In the genomic region with DNA sequence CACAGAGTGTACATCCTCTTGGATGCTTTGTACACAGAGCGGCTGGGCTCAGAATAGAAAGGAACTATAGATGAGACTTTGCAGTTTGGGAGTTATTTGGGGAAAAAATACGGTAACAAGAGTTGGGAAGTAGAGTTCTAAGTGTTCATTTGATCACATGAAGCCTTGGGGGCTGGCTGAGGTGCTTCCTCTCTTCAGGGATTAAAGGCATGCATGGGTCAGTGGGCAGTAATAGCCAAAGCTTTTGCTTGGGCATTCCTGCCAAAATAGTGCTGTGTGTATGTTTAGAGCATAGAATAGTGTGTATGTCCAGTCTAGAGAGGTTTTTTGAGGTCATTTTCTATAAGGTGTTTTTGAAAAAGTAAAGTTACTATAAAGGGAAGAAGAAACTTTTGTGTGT, we compare ENCODE assay signal across 30 cellular contexts. TPM values are rescaled to one million over a fixed set of nuclear protein-coding genes. Genes with fewer than 3 reads are reported as not detected.
DNase-seq lines count a peak whose midpoint lies in the region; ATAC-seq and TF ChIP-seq lines count a peak whose summit lies in the region.
"Had no signal": no experiment of that assay in that cellular context is flagged by ENCODE, and none has a peak within 500 bp of the region (broad histone marks: within the 10 kb centered on the region; RNA-seq: fewer than 3 reads in every experiment).

No MANE protein-coding gene starts in this region.

- H3K36me3 ChIP-seq in mucosa of descending colon (ENCODE audit: low read depth) (no peaks in the 10 kb centered on the region), suprapubic skin (no peaks in the 10 kb centered on the region)
- H3K36me3 ChIP-seq: MG63, prostate gland, SJSA1, uterus had no signal

- peaks cover 2% of the 10 kb centered on the region for H3K36me3 Mint-ChIP-seq in activated naive CD4-positive, alpha-beta T cell treated with anti-CD3 and anti-CD28 coated beads, Interleukin-2, amount 50 U/mL, for 24 hours
- H3K36me3 Mint-ChIP-seq in activated naive CD4-positive, alpha-beta T cell treated with anti-CD3 and anti-CD28 coated beads for 36 hours (ENCODE audit: low read depth): no peaks in the 10 kb centered on the region
- H3K36me3 Mint-ChIP-seq in activated B cell treated with CpG ODN at 0.5 μM for 24 hours (ENCODE audit: low read depth): peaks cover 6% of the 10 kb centered on the region
- H3K36me3 Mint-ChIP-seq in naive thymus-derived CD8-positive, alpha-beta T cell: peaks cover 0 to 2% (median 0%) of the 10 kb centered on the region in 3 donors

- H3K4me3 Mint-ChIP-seq in activated naive CD4-positive, alpha-beta T cell treated with anti-CD3 and anti-CD28 coated beads, Interleukin-2, amount 50 U/mL, for 24 hours: peak overlapping the region; percentile 15
- H3K4me3 Mint-ChIP-seq in activated naive CD4-positive, alpha-beta T cell treated with anti-CD3 and anti-CD28 coated beads for 36 hours: no peak overlapping the region
- H3K4me3 Mint-ChIP-seq in activated B cell treated with CpG ODN at 0.5 μM for 24 hours: peak overlapping the region; percentile 21
- H3K4me3 Mint-ChIP-seq in naive thymus-derived CD8-positive, alpha-beta T cell: peak overlapping the region in 4 of 10 donors; percentile 5 to 26 (median 20)
- H3K4me3 Mint-ChIP-seq: activated CD8-positive, alpha-beta T cell treated with anti-CD3 and anti-CD28 coated beads, Interleukin-2, amount 10 ng/mL, durations not matched to agents 7 days and 5 days had no signal

- ATAC-seq in activated B cell treated with CpG ODN at 0.5 μM for 24 hours (ENCODE audit: low read depth) (no peak), mucosa of descending colon (no peak)
- no peak for ATAC-seq in naive thymus-derived CD8-positive, alpha-beta T cell
- ATAC-seq: activated CD8-positive, alpha-beta T cell treated with anti-CD3 and anti-CD28 coated beads, Interleukin-2, amount 10 ng/mL, durations not matched to agents 7 days and 5 days; sciatic nerve had no signal

- H3K27me3 Mint-ChIP-seq in activated naive CD4-positive, alpha-beta T cell treated with anti-CD3 and anti-CD28 coated beads, Interleukin-2, amount 50 U/mL, for 24 hours: no peaks in the 10 kb centered on the region
- H3K27me3 Mint-ChIP-seq in activated naive CD4-positive, alpha-beta T cell treated with anti-CD3 and anti-CD28 coated beads for 36 hours (ENCODE audit: low read depth): no peaks in the 10 kb centered on the region
- no peaks in the 10 kb centered on the region for H3K27me3 Mint-ChIP-seq in activated B cell treated with CpG ODN at 0.5 μM for 24 hours
- no peaks in the 10 kb centered on the region for H3K27me3 Mint-ChIP-seq in naive thymus-derived CD8-positive, alpha-beta T cell
- H3K27me3 Mint-ChIP-seq: brain had no signal

- no peak for TF ChIP-seq EP300 in suprapubic skin (IDR thresholded peaks at IDR 0.05)

- TF ChIP-seq CTCF in activated B cell treated with CpG ODN at 0.5 μM for 24 hours (IDR thresholded peaks at IDR 0.05): no peak
- no peak for TF ChIP-seq CTCF in mucosa of descending colon (IDR thresholded peaks at IDR 0.05)
- TF ChIP-seq CTCF in suprapubic skin (IDR thresholded peaks at IDR 0.05): no peak

- H3K9me3 ChIP-seq in mucosa of descending colon: no peaks in the 10 kb centered on the region
- no peaks in the 10 kb centered on the region for H3K9me3 ChIP-seq in suprapubic skin
- H3K9me3 ChIP-seq: A549, MG63, prostate gland, SJSA1, uterus had no signal

- H3K27ac Mint-ChIP-seq in activated naive CD4-positive, alpha-beta T cell treated with anti-CD3 and anti-CD28 coated beads, Interleukin-2, amount 50 U/mL, for 24 hours: no peak overlapping the region
- no peak overlapping the region for H3K27ac Mint-ChIP-seq in activated naive CD4-positive, alpha-beta T cell treated with anti-CD3 and anti-CD28 coated beads for 36 hours
- H3K27ac Mint-ChIP-seq in activated B cell treated with CpG ODN at 0.5 μM for 24 hours: peak overlapping the region; percentile 31
- peak overlapping the region in 6 of 10 donors; percentile 3 to 53 (median 30) for H3K27ac Mint-ChIP-seq in naive thymus-derived CD8-positive, alpha-beta T cell
- H3K27ac Mint-ChIP-seq: activated CD8-positive, alpha-beta T cell treated with anti-CD3 and anti-CD28 coated beads, Interleukin-2, amount 10 ng/mL, durations not matched to agents 7 days and 5 days had no signal

- no peaks in the 10 kb centered on the region for H3K9me3 Mint-ChIP-seq in activated naive CD4-positive, alpha-beta T cell treated with anti-CD3 and anti-CD28 coated beads, Interleukin-2, amount 50 U/mL, for 24 hours
- no peaks in the 10 kb centered on the region for H3K9me3 Mint-ChIP-seq in activated naive CD4-positive, alpha-beta T cell treated with anti-CD3 and anti-CD28 coated beads for 36 hours
- no peaks in the 10 kb centered on the region for H3K9me3 Mint-ChIP-seq in activated B cell treated with CpG ODN at 0.5 μM for 24 hours
- no peaks in the 10 kb centered on the region for H3K9me3 Mint-ChIP-seq in naive thymus-derived CD8-positive, alpha-beta T cell

- WGBS in suprapubic skin: 88% methylated on average over 2 of the region's 2 CpGs

- intact Hi-C loops in activated naive CD4-positive, alpha-beta T cell treated with anti-CD3 and anti-CD28 coated beads for 36 hours (cut with micrococcal nuclease): no loop called here
- intact Hi-C loops in activated B cell treated with CpG ODN at 0.5 μM for 24 hours (cut with micrococcal nuclease): loop anchor here (1.0 kb wide), 1 partner anchor 10 kb away; no protein-coding TSS in a partner anchor
- intact Hi-C loops in mucosa of descending colon (cut with DNase I, micrococcal nuclease): no loop called here

- H3K27me3 ChIP-seq in suprapubic skin: no peaks in the 10 kb centered on the region
- H3K27me3 ChIP-seq: MG63, SJSA1, uterus had no signal

- POLR2A ChIA-PET in activated B cell treated with CpG ODN at 0.5 μM for 24 hours (lab: Charles Lee): interaction anchor here (0.6 to 1.6 kb wide), 3 partner anchors 11 to 70 kb away, joined by 3 to 5 read pairs (median 4); a partner anchor contains a TSS
- POLR2A ChIA-PET in naive thymus-derived CD8-positive, alpha-beta T cell (lab: Charles Lee): interaction anchor here (0.6 kb wide), 1 partner anchor 39 kb away, joined by 3 read pairs; no protein-coding TSS in a partner anchor

- H3K4me1 Mint-ChIP-seq in activated naive CD4-positive, alpha-beta T cell treated with anti-CD3 and anti-CD28 coated beads, Interleukin-2, amount 50 U/mL, for 24 hours: peaks cover 53% of the 10 kb centered on the region
- H3K4me1 Mint-ChIP-seq in activated naive CD4-positive, alpha-beta T cell treated with anti-CD3 and anti-CD28 coated beads for 36 hours (ENCODE audit: low read depth): peaks cover 51% of the 10 kb centered on the region
- H3K4me1 Mint-ChIP-seq in activated B cell treated with CpG ODN at 0.5 μM for 24 hours: peaks cover 53% of the 10 kb centered on the region
- H3K4me1 Mint-ChIP-seq in naive thymus-derived CD8-positive, alpha-beta T cell: peaks cover 21 to 58% (median 45%) of the 10 kb centered on the region in 4 donors

- no peak overlapping the region for H3K4me3 ChIP-seq in mucosa of descending colon
- H3K4me3 ChIP-seq in suprapubic skin: no peak overlapping the region
- H3K4me3 ChIP-seq: A549, lung, MG63, prostate gland, SJSA1, uterus had no signal

- no peak overlapping the region for H3K27ac ChIP-seq in suprapubic skin
- H3K27ac ChIP-seq: A549, prostate gland, SJSA1, uterus had no signal

- peaks cover 23% of the 10 kb centered on the region for H3K4me1 ChIP-seq in mucosa of descending colon (ENCODE audit: low read depth)
- H3K4me1 ChIP-seq in suprapubic skin: peaks cover 17% of the 10 kb centered on the region
- H3K4me1 ChIP-seq: prostate gland had no signal

- CTCF ChIA-PET in activated naive CD4-positive, alpha-beta T cell treated with anti-CD3 and anti-CD28 coated beads for 36 hours (lab: Charles Lee): no interaction called here
- CTCF ChIA-PET in activated B cell treated with CpG ODN at 0.5 μM for 24 hours (lab: Charles Lee): interaction anchor here (0.7 kb wide), 1 partner anchor 11 kb away, joined by 3 read pairs; no protein-coding TSS in a partner anchor

- DNase-seq in activated naive CD4-positive, alpha-beta T cell treated with anti-CD3 and anti-CD28 coated beads for 36 hours: no peak
- no peak for DNase-seq in activated B cell treated with CpG ODN at 0.5 μM for 24 hours
- DNase-seq in naive thymus-derived CD8-positive, alpha-beta T cell: no peak
- no peak for DNase-seq in LoVo (ENCODE audit: low spot score)
- DNase-seq in mucosa of descending colon: no peak
- no peak for DNase-seq in 8988T
- DNase-seq in suprapubic skin (ENCODE audit: low spot score in 2 of 2): no peak
- DNase-seq: activated CD4-positive, CD25-positive, alpha-beta regulatory T cell treated with anti-CD3 and anti-CD28 coated beads, Interleukin-2, amount 50 U/mL, for 72 hours; activated CD8-positive, alpha-beta T cell treated with anti-CD3 and anti-CD28 coated beads, Interleukin-2, amount 10 ng/mL, durations not matched to agents 7 days and 5 days; activated gamma-delta T cell treated with Interleukin-2 at 50 U/mL for 16 hours; activated T-cell treated with anti-CD3 and anti-CD28 coated beads for 4 hours; DMS79 treated with DMSO at 0.1 percent for 48 hours; GF-D8; glutamatergic neuron; H7; islet precursor cell; MG63; NCI-H1417 treated with DMSO at 0.1 percent for 48 hours; NCI-H2081; NCI-H226; stimulated activated CD4-positive, alpha-beta T cell treated with anti-CD3 and anti-CD28 coated beads, Interleukin-4, amount 100 ng/mL, for 24 hours; stimulated activated naive CD4-positive, alpha-beta T cell; uterus had no signal

- TF ChIP-seq POLR2A in suprapubic skin (IDR thresholded peaks at IDR 0.05): no peak

RNA-seq across cellular contexts. Expression of a gene that starts 12.8 kb away (rescaled TPM):
- total RNA-seq in activated naive CD4-positive, alpha-beta T cell treated with anti-CD3 and anti-CD28 coated beads for 36 hours: 10 to 100 TPM; 79.4 to 83.2 TPM
- total RNA-seq in activated B cell treated with CpG ODN at 0.5 μM for 24 hours (254 and 290 TPM in 2 replicates), mucosa of descending colon (100 to 1,000 TPM; 141 to 173 (median 150) TPM), suprapubic skin (100 to 1,000 TPM; 124 to 249 (median 163) TPM)
- total RNA-seq in naive thymus-derived CD8-positive, alpha-beta T cell: 100 to 1,000 TPM; 240 to 244 TPM
- 100 to 1,000 TPM; 113 to 131 (median 120) TPM for polyA plus RNA-seq in naive thymus-derived CD8-positive, alpha-beta T cell

Comparison
In these comparisons a context has a peak if more than half of its experiments do, and no peak if none do; other contexts are left out.
1. H3K27ac Mint-ChIP-seq: peak in activated B cell treated with CpG ODN at 0.5 μM for 24 hours (single experiment) and naive thymus-derived CD8-positive, alpha-beta T cell (6 of 10); none in activated naive CD4-positive, alpha-beta T cell treated with anti-CD3 and anti-CD28 coated beads, Interleukin-2, amount 50 U/mL, for 24 hours (single experiment) and activated naive CD4-positive, alpha-beta T cell treated with anti-CD3 and anti-CD28 coated beads for 36 hours (single experiment).